In the genomic region with DNA sequence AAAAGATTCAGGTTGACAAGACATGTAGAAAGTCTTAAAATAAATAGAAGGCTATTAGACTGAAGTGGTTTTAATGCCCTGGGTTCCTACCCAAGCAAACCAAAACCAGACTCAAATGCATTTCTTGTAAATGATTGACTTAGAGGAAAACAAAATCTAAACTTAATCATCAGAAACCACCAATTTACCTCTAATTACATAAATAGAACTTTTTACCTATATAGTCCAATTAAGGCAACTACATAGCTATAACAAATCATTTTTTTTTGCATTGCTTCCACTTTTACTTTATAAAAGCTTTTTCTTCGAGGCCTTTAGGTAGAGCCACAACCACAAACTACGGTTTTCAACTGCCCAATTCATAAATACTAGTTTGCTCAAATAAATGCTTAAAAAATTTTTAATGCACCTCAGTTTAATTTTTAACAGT, we compare ENCODE assay signal across 1 cellular context.
TF ChIP-seq lines count a peak whose summit lies in the region.

No MANE protein-coding gene starts in this region.

TF ChIP-seq in GM12878, 131 proteins besides CTCF, POLR2A, EP300 and RAD21 (continued from another document):
- TF ChIP-seq, protein P1, sequence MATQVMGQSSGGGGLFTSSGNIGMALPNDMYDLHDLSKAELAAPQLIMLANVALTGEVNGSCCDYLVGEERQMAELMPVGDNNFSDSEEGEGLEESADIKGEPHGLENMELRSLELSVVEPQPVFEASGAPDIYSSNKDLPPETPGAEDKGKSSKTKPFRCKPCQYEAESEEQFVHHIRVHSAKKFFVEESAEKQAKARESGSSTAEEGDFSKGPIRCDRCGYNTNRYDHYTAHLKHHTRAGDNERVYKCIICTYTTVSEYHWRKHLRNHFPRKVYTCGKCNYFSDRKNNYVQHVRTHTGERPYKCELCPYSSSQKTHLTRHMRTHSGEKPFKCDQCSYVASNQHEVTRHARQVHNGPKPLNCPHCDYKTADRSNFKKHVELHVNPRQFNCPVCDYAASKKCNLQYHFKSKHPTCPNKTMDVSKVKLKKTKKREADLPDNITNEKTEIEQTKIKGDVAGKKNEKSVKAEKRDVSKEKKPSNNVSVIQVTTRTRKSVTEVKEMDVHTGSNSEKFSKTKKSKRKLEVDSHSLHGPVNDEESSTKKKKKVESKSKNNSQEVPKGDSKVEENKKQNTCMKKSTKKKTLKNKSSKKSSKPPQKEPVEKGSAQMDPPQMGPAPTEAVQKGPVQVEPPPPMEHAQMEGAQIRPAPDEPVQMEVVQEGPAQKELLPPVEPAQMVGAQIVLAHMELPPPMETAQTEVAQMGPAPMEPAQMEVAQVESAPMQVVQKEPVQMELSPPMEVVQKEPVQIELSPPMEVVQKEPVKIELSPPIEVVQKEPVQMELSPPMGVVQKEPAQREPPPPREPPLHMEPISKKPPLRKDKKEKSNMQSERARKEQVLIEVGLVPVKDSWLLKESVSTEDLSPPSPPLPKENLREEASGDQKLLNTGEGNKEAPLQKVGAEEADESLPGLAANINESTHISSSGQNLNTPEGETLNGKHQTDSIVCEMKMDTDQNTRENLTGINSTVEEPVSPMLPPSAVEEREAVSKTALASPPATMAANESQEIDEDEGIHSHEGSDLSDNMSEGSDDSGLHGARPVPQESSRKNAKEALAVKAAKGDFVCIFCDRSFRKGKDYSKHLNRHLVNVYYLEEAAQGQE (IDR thresholded peaks at IDR 0.05; ENCODE audit: low read depth, low read length): no peak
- TF ChIP-seq HDAC6 (IDR thresholded peaks at IDR 0.05; ENCODE audit: unreplicated experiment): no peak
- no peak for TF ChIP-seq HDGF (IDR thresholded peaks at IDR 0.05)
